Comparison of ENCODE assay signal across 1 cellular context in the genomic region with DNA sequence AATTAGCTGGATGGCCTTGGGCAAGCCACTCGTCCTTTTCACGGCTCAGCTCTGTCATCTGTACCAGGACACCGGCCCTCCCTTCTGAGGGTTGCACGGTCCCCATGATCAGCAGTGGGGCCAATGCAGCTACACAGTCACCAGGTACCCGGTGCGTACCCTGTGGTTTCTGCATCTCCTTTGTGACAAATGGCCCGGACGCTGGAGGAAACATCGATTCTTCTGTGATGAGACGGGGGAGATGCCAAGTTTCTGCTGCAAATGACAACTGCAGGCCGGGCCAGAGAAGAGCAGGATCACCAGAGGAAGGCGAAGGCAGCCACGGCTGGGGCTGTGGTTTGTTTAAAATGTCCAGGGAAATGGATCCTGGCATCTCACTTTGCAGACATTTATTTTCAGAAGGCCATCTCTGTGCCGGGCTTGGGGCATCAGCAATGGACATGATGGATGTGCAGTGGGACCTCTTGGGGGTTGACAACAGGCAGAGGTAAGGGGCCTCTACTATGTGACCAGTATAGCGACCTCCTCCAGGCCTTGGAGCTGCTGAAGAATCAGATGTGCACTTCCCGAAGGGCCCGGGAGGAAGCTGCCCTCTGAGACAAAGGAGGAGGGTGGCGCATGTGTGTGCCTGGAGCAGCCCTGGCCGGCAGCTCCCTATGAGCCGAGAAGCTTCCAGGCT.
TF ChIP-seq lines count a peak whose summit lies in the region.

No MANE protein-coding gene starts in this region.

TF ChIP-seq in H1, 55 proteins besides CTCF, POLR2A, EP300 and RAD21:
- no peak for TF ChIP-seq SIX5 (IDR thresholded peaks at IDR 0.05; ENCODE audit: low read depth, low read length)
- no peak for TF ChIP-seq BCL11A (IDR thresholded peaks at IDR 0.05; ENCODE audit: low read depth in 2 of 2, low read length in 2 of 2)
- TF ChIP-seq CREB1 (IDR thresholded peaks at IDR 0.05): no peak
- TF ChIP-seq ASH2L (IDR thresholded peaks at IDR 0.05; ENCODE audit: low read length): no peak
- TF ChIP-seq SUZ12 (IDR thresholded peaks at IDR 0.05; ENCODE audit: low read length): no peak
- no peak for TF ChIP-seq TAF7 (optimal IDR thresholded peaks at IDR 0.05; ENCODE audit: borderline replicate concordance, low read depth, low read length)
- no peak for TF ChIP-seq POU5F1 (IDR thresholded peaks at IDR 0.05; ENCODE audit: low read depth, low read length)
- no peak for TF ChIP-seq KDM4A (IDR thresholded peaks at IDR 0.05; ENCODE audit: low read depth, low read length, severe bottlenecking)
- TF ChIP-seq YY1 (IDR thresholded peaks at IDR 0.05; ENCODE audit: low read depth, low read length): no peak
- TF ChIP-seq GTF2F1 (IDR thresholded peaks at IDR 0.05; ENCODE audit: borderline replicate concordance, low read depth, low read length): no peak
- TF ChIP-seq EGR1 (IDR thresholded peaks at IDR 0.05; ENCODE audit: borderline replicate concordance, low read depth, low read length): no peak
- no peak for TF ChIP-seq SP1 (IDR thresholded peaks at IDR 0.05; ENCODE audit: low read depth, low read length)
- no peak for TF ChIP-seq SP4 (IDR thresholded peaks at IDR 0.05; ENCODE audit: low read length)
- no peak for TF ChIP-seq GABPA (IDR thresholded peaks at IDR 0.05; ENCODE audit: borderline replicate concordance, insufficient read depth, low read length)
- no peak for TF ChIP-seq PHF8 (conservative IDR thresholded peaks at IDR 0.05; ENCODE audit: low read depth, low read length)
TF ChIP-seq in H1: peak in this region for 0.
